8 cellular contexts compared by ENCODE assay signal in the genomic region with DNA sequence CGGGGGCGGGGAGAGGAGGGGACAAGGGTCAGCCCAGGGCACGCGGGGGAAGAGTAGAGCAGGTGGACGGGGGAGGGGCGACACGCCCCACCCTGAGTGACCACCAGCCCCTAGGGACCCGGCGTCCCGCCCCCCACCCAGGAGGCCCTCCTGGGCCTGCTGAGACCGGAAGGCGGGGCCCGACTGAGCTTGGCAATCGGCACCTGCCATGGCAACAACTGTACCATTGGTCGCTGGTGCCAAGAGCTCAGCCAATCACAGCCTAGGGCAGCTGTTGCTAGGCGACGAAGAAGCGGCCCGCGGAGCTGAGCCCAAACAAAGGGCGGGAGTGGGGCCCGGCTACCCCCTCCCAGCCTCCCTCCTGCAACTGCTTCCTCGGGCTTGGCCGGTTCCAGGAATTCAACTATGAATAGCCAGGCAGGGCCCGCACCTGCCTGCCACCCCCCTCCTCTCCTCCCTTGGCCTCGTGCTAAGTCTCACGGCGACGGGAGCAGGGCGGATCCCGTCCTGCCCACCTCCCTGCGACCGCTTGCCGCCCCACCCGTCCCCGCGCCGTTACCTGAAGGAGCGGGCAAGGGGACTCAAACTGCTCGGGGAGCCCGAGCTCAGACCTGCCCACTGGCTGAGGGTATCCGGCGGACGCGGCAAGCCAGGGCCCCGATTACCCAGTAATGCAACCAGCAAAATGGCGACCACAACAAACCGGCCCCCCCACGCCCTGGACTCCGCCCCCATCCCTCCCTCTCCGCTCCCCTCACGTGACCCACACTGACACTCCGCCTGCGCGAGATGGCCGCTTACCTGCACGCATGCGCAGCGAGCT. TPM values are rescaled to one million over a fixed set of nuclear protein-coding genes. Genes with fewer than 3 reads are reported as not detected.
A peak's percentile ranks its signal among the peaks of the same experiment; 100 is the strongest.
DNase-seq lines count a peak whose midpoint lies in the region; ATAC-seq, FAIRE-seq and TF ChIP-seq lines count a peak whose summit lies in the region.

Gene DYRK1B (minus strand): TSS at position 699 of the 823 bp plus-strand sequence. CDS start 2,295 bp downstream, outside the sequence.

- ATAC-seq in pancreas: peak; percentile 93 to 98 (median 94)

- FAIRE-seq in pancreas (lab: Jason Lieb, UNC): no peak

- H3K79me2 ChIP-seq in MM.1S (ENCODE audit: low read length): peaks cover 30% of the 10 kb centered on the region

- TF ChIP-seq POLR2A in thyroid gland (IDR thresholded peaks at IDR 0.05): peak in 1 of 2 donors; percentile 70

- no peaks in the 10 kb centered on the region for H3K27me3 ChIP-seq in MM.1S (replicated peaks; ENCODE audit: insufficient read depth, low read length)
- no peaks in the 10 kb centered on the region for H3K27me3 ChIP-seq in pancreas
- no peaks in the 10 kb centered on the region for H3K27me3 ChIP-seq in thyroid gland

- intact Hi-C loops in cardiac septum (cut with DNase I) (loop anchor here (10.0 kb wide), 1 partner anchor 289 kb away; the partner anchor contains the start of gene EID2), pancreas (cut with DNase I) (no loop called here), thyroid gland (cut with DNase I) (no loop called here)

- H3K36me3 ChIP-seq in MM.1S (replicated peaks; ENCODE audit: insufficient read depth, low read length) (peaks cover 21% of the 10 kb centered on the region), pancreas (peaks cover 4 to 49% (median 41%) of the 10 kb centered on the region in 3 donors), thyroid gland (peaks cover 51 to 53% of the 10 kb centered on the region in 2 donors)

- TF ChIP-seq CTCF in MM.1S (IDR thresholded peaks at IDR 0.05; ENCODE audit: low read length): no peak
- TF ChIP-seq CTCF in pancreas (IDR thresholded peaks at IDR 0.05): no peak
- no peak for TF ChIP-seq CTCF in thyroid gland (IDR thresholded peaks at IDR 0.05)

- DNase-seq in ELF-1 (ENCODE audit: low read depth, low spot score) (peak; percentile 97), H4 (ENCODE audit: low spot score) (peak; percentile 93), MM.1S (peak; percentile 98), T follicular helper cell (ENCODE audit: low read depth) (peak; percentile 98), amniotic epithelial cell (ENCODE audit: low read depth) (peak; percentile 95), cardiac septum (ENCODE audit: low spot score) (peak; percentile 98), pancreas (peak; percentile 96 to 100 (median 98)), thyroid gland (peak; percentile 99)

- H3K4me2 ChIP-seq in MM.1S (ENCODE audit: low read depth, low read length): peak within 1 kb of the TSS; percentile 63

- H2AFZ ChIP-seq in MM.1S (ENCODE audit: low read length): peak within 1 kb of the TSS; percentile 20; the same call in 1 of the 2 replicates

- H3K4me1 ChIP-seq in MM.1S (ENCODE audit: low read length) (peaks cover 7% of the 10 kb centered on the region; the same call in 1 of the 2 replicates), pancreas (peaks cover 9 to 14% (median 10%) of the 10 kb centered on the region in 3 donors), thyroid gland (peaks cover 10 to 24% of the 10 kb centered on the region in 2 donors)

- peaks cover 14% of the 10 kb centered on the region for H3F3A ChIP-seq in MM.1S (ENCODE audit: insufficient read depth, low read length)

- peak within 1 kb of the TSS; percentile 74 for H3K9ac ChIP-seq in MM.1S (ENCODE audit: low read length)

- WGBS in pancreas, 2 donors: 1% methylated on average over 41 to 58 of the region's 59 CpGs
- WGBS in thyroid gland, 2 donors: 0% methylated on average over 10 to 38 of the region's 59 CpGs

- peak within 1 kb of the TSS; percentile 76 for H3K4me3 ChIP-seq in MM.1S (ENCODE audit: low read length)
- H3K4me3 ChIP-seq in pancreas: peak within 1 kb of the TSS; percentile 68 to 98 (median 95)
- H3K4me3 ChIP-seq in thyroid gland (replicated peaks in 1 of 3): peak within 1 kb of the TSS; percentile 75 to 93 (median 85)

- H3K27ac ChIP-seq in MM.1S (ENCODE audit: low read length): peak within 1 kb of the TSS; percentile 72; the same call in 1 of the 2 replicates
- peak within 1 kb of the TSS; percentile 75 to 89 (median 81) for H3K27ac ChIP-seq in pancreas
- H3K27ac ChIP-seq in thyroid gland: peak within 1 kb of the TSS; percentile 80 to 85 (median 82)

- no peaks in the 10 kb centered on the region for H3K9me3 ChIP-seq in MM.1S (replicated peaks; ENCODE audit: insufficient read depth, low read length)
- H3K9me3 ChIP-seq in pancreas: no peaks in the 10 kb centered on the region
- no peaks in the 10 kb centered on the region for H3K9me3 ChIP-seq in thyroid gland

- no peaks in the 10 kb centered on the region for H4K20me1 ChIP-seq in MM.1S (ENCODE audit: insufficient read depth, low read length)

- no peaks in the 10 kb centered on the region for H3K9me2 ChIP-seq in MM.1S (replicated peaks; ENCODE audit: insufficient read depth, low read length)

RNA-seq across cellular contexts. Expression of gene DYRK1B, which starts in this region (rescaled TPM):
- 4.2 and 4.3 TPM in 2 replicates for total RNA-seq in H4 (2014; rRNA removed; shearing (Covaris generic))
- total RNA-seq in cardiac septum (31.2 TPM), pancreas (10 to 100 TPM in 1 of 6 donors, 1 to 10 TPM in 5; 6.2 to 14.1 (median 7.5) TPM), thyroid gland (10 to 100 TPM; 15.6 to 31.2 (median 22.6) TPM)
- 10 to 100 TPM; 12.8 to 20.6 TPM for polyA plus RNA-seq in pancreas

Comparison
In these comparisons a context has a peak if more than half of its experiments do, and no peak if none do; other contexts are left out.
1. Peak in every context shown above with its lines: DNase-seq, ATAC-seq, H3K4me3 ChIP-seq and H3K27ac ChIP-seq.